20 cellular contexts compared by ENCODE assay signal in genomic region chr4:119679251-119679650, GRCh38.
"Had no signal": no experiment of that assay in that cellular context is flagged by ENCODE, and none has a peak within 500 bp of the region (broad histone marks: within the 10 kb centered on the region; RNA-seq: fewer than 3 reads in every experiment).

No MANE protein-coding gene starts in this region.

- H3K27me3 ChIP-seq: adrenal gland, body of pancreas, heart right ventricle, tibial nerve, vagina had no signal

- H3K4me3 Mint-ChIP-seq: activated CD4-positive, alpha-beta T cell treated with anti-CD3 and anti-CD28 coated beads for 36 hours; immature natural killer cell; T-helper 2 cell treated with Interferon-gamma antibody and Interleukin-4, amounts not matched to agents 5 μg/mL and 100 μg/mL, for 36 hours; WTC11 had no signal

- H3K36me3 ChIP-seq: adrenal gland, heart right ventricle, tibial nerve, vagina had no signal

- H3K4me1 Mint-ChIP-seq: activated CD4-positive, alpha-beta T cell treated with anti-CD3 and anti-CD28 coated beads for 36 hours; immature natural killer cell had no signal

- H3K27ac Mint-ChIP-seq: activated CD4-positive, alpha-beta T cell treated with anti-CD3 and anti-CD28 coated beads for 36 hours; activated naive CD4-positive, alpha-beta T cell treated with anti-CD3 and anti-CD28 coated beads, Interleukin-2, amount 50 U/mL, for 72 hours; immature natural killer cell; T-helper 2 cell treated with Interferon-gamma antibody and Interleukin-4, amounts not matched to agents 5 μg/mL and 100 μg/mL, for 36 hours; WTC11 had no signal

- ATAC-seq: activated naive CD4-positive, alpha-beta T cell treated with anti-CD3 and anti-CD28 coated beads, Interleukin-2, amount 50 U/mL, for 72 hours; body of pancreas; heart right ventricle; WTC11 had no signal

- H3K27ac ChIP-seq: heart right ventricle, tibial nerve, vagina had no signal

- H3K4me1 ChIP-seq: vagina had no signal

- H3K9me3 Mint-ChIP-seq: activated naive CD4-positive, alpha-beta T cell treated with anti-CD3 and anti-CD28 coated beads, Interleukin-2, amount 50 U/mL, for 72 hours; immature natural killer cell; T-helper 2 cell treated with Interferon-gamma antibody and Interleukin-4, amounts not matched to agents 5 μg/mL and 100 μg/mL, for 36 hours; WTC11 had no signal

- H3K4me3 ChIP-seq: body of pancreas, heart right ventricle, tibial nerve, vagina had no signal

- H3K9me3 ChIP-seq: adrenal gland, body of pancreas, heart right ventricle, tibial nerve, vagina had no signal

- H3K36me3 Mint-ChIP-seq: activated naive CD4-positive, alpha-beta T cell treated with anti-CD3 and anti-CD28 coated beads, Interleukin-2, amount 50 U/mL, for 72 hours; immature natural killer cell; WTC11 had no signal

- DNase-seq: activated CD4-positive, alpha-beta T cell treated with anti-CD3 and anti-CD28 coated beads for 36 hours; activated CD4-positive, alpha-beta T cell treated with anti-CD3 and anti-CD28 coated beads, Interleukin-2, amount 50 U/mL, for 48 hours; activated gamma-delta T cell treated with Interleukin-2 at 50 U/mL for 16 hours; adrenal gland; body of pancreas; foreskin melanocyte; heart right ventricle; immature natural killer cell; midbrain; occipital lobe; stimulated activated CD4-positive, alpha-beta T cell treated with anti-CD3 and anti-CD28 coated beads, Interleukin-12 subunit alpha, Interleukin-12 subunit beta, amount 100 ng/mL, for 4 hours; stimulated activated CD4-positive, alpha-beta T cell treated with anti-CD3 and anti-CD28 coated beads, Interleukin-1b, Interleukin-23, amount 100 ng/mL, for 48 hours; stimulated activated CD8-positive, alpha-beta memory T cell treated with anti-CD3 and anti-CD28 coated beads, Interleukin-4, amount 100 ng/mL, for 48 hours; stimulated activated naive CD4-positive, alpha-beta T cell treated with Interleukin-2 at 50 U/mL for 16 hours; SW 1271 had no signal
